ENCODE assay signal across 1 cellular context in genomic region chr1:155984341-155984740, GRCh38.
TF ChIP-seq lines count a peak whose summit lies in the region.

No MANE protein-coding gene starts in this region.

TF ChIP-seq in HepG2, 621 proteins besides CTCF, POLR2A, EP300 and RAD21:
- TF ChIP-seq TARDBP (CRISPR knock-in tag; IDR thresholded peaks at IDR 0.05) (no peak), HOXA9 (CRISPR knock-in tag; IDR thresholded peaks at IDR 0.05; ENCODE audit: borderline replicate concordance) (no peak), AGO2 (optimal IDR thresholded peaks at IDR 0.05; ENCODE audit: low read depth, low read length) (no peak), PAX8 (CRISPR knock-in tag; IDR thresholded peaks at IDR 0.05; ENCODE audit: borderline replicate concordance) (no peak), MEF2D (CRISPR knock-in tag; IDR thresholded peaks at IDR 0.05) (no peak), ZHX2 (IDR thresholded peaks at IDR 0.05; ENCODE audit: low read depth) (no peak), ZHX2 (CRISPR knock-in tag; IDR thresholded peaks at IDR 0.05; ENCODE audit: borderline replicate concordance) (no peak), TIGD3 (CRISPR knock-in tag; IDR thresholded peaks at IDR 0.05; ENCODE audit: borderline replicate concordance) (no peak), RFX3 (CRISPR knock-in tag; IDR thresholded peaks at IDR 0.05) (no peak), ZNF879 (CRISPR knock-in tag; IDR thresholded peaks at IDR 0.05) (no peak), HDAC6 (IDR thresholded peaks at IDR 0.05; ENCODE audit: low read depth, low read length) (no peak), ZZZ3 (CRISPR knock-in tag; IDR thresholded peaks at IDR 0.05; ENCODE audit: borderline replicate concordance) (no peak), PHF5A (CRISPR knock-in tag; IDR thresholded peaks at IDR 0.05; ENCODE audit: low read depth, unreplicated experiment) (no peak), ZNF691 (CRISPR knock-in tag; IDR thresholded peaks at IDR 0.05; ENCODE audit: borderline replicate concordance, low read depth) (no peak), POGZ (CRISPR knock-in tag; IDR thresholded peaks at IDR 0.05) (no peak), ZNF264 (CRISPR knock-in tag; IDR thresholded peaks at IDR 0.05) (no peak), DNMT3B (CRISPR knock-in tag; conservative IDR thresholded peaks at IDR 0.05) (no peak), ZSCAN12 (CRISPR knock-in tag; IDR thresholded peaks at IDR 0.05) (no peak), ZNF205 (CRISPR knock-in tag; IDR thresholded peaks at IDR 0.05) (no peak), KLF6 (CRISPR knock-in tag; IDR thresholded peaks at IDR 0.05) (no peak)
TF ChIP-seq in HepG2: peak in this region for 0.
